Comparison of ENCODE assay signal across 26 cellular contexts in genomic region chr4:122090989-122091388, GRCh38.
DNase-seq lines count a peak whose midpoint lies in the region; ATAC-seq, FAIRE-seq and TF ChIP-seq lines count a peak whose summit lies in the region.
"Had no signal": no experiment of that assay in that cellular context is flagged by ENCODE, and none has a peak within 500 bp of the region (broad histone marks: within the 10 kb centered on the region; RNA-seq: fewer than 3 reads in every experiment).

No MANE protein-coding gene starts in this region.

- H3K14ac ChIP-seq in mesenchymal stem cell (ENCODE audit: low read length in 2 of 2): no peak overlapping the region

- no peaks in the 10 kb centered on the region for H4K20me1 ChIP-seq in GM23338 (replicated peaks; ENCODE audit: insufficient read depth)
- H4K20me1 ChIP-seq: BLaER1 treated with 17β-estradiol and CSF1 and Interleukin-3, amounts not matched to agents 10 nM and 100 nM had no signal

- H3K9ac ChIP-seq in adipocyte (ENCODE audit: low read length): no peak overlapping the region
- H3K9ac ChIP-seq in mesenchymal stem cell (ENCODE audit: low read length): no peak overlapping the region
- H3K9ac ChIP-seq: BLaER1 treated with 17β-estradiol and CSF1 and Interleukin-3, amounts not matched to agents 10 nM and 100 nM had no signal

- no peaks in the 10 kb centered on the region for H3K4me1 ChIP-seq in GM23338 (ENCODE audit: insufficient read depth)
- H3K4me1 ChIP-seq in adipocyte (ENCODE audit: control insufficient read depth, insufficient read depth, low read length): peaks cover 13% of the 10 kb centered on the region
- H3K4me1 ChIP-seq in left lung: peaks cover 0 to 6% of the 10 kb centered on the region in 2 donors
- no peaks in the 10 kb centered on the region for H3K4me1 ChIP-seq in mesenchymal stem cell (ENCODE audit: control insufficient read depth, insufficient read depth, low read depth, low read length)
- H3K4me1 ChIP-seq: A549; BLaER1 treated with 17β-estradiol and CSF1 and Interleukin-3, amounts not matched to agents 10 nM and 100 nM had no signal

- no peak overlapping the region for H2BK120ac ChIP-seq in mesenchymal stem cell (ENCODE audit: low read depth, low read length)

- H3K4me3 ChIP-seq in GM23338 (no peak overlapping the region), adipocyte (ENCODE audit: low read length) (no peak overlapping the region), left lung (no peak overlapping the region), mesenchymal stem cell (ENCODE audit: insufficient read depth in 1 of 2, low read depth in 1 of 2, low read length in 2 of 2) (no peak overlapping the region)
- H3K4me3 ChIP-seq: A549; BLaER1 treated with 17β-estradiol and CSF1 and Interleukin-3, amounts not matched to agents 10 nM and 100 nM; GM12878 had no signal

- no peak for TF ChIP-seq POLR2A in GM12891 (IDR thresholded peaks at IDR 0.05; ENCODE audit: low read depth, low read length)

- no peaks in the 10 kb centered on the region for H3K9me2 ChIP-seq in GM23338 (ENCODE audit: insufficient read depth)

- H2BK5ac ChIP-seq in mesenchymal stem cell (ENCODE audit: low read depth, low read length, poor library complexity, severe bottlenecking): no peak overlapping the region

- no peak overlapping the region for H4K8ac ChIP-seq in mesenchymal stem cell (ENCODE audit: low read length)

- H3K4me2 ChIP-seq in GM23338 (no peak overlapping the region), mesenchymal stem cell (ENCODE audit: low read length, poor library complexity, severe bottlenecking) (no peak overlapping the region)
- H3K4me2 ChIP-seq: A549; BLaER1 treated with 17β-estradiol and CSF1 and Interleukin-3, amounts not matched to agents 10 nM and 100 nM had no signal

- no peak overlapping the region for H2BK15ac ChIP-seq in mesenchymal stem cell (ENCODE audit: low read depth, poor library complexity, severe bottlenecking)

- WGBS in mesenchymal stem cell: no CpG with 5 or more reads among the region's 1 CpG

- 0 out of 2 replicates have a peak overlapping the region, but pooled peaks have one; percentile 23 for H2AFZ ChIP-seq in GM23338
- no peak overlapping the region for H2AFZ ChIP-seq in mesenchymal stem cell (ENCODE audit: low read depth, low read length)

- ATAC-seq in GM23338 (no peak), left lung (peak; percentile 69)
- ATAC-seq: A549, GM12878 had no signal

- H3K23ac ChIP-seq in mesenchymal stem cell (ENCODE audit: low read length in 2 of 2): no peak overlapping the region

- no peaks in the 10 kb centered on the region for H3K36me3 Mint-ChIP-seq in GM23338 (ENCODE audit: low read depth)
- H3K36me3 Mint-ChIP-seq: CD4-positive, alpha-beta memory T cell; CD4-positive, CD25-positive, alpha-beta regulatory T cell had no signal

- no peak overlapping the region for H3K18ac ChIP-seq in mesenchymal stem cell (ENCODE audit: low read depth in 1 of 2, low read length in 2 of 2)

- H3K27me3 ChIP-seq in GM23338 (ENCODE audit: insufficient read depth) (no peaks in the 10 kb centered on the region), adipocyte (replicated peaks; ENCODE audit: control insufficient read depth, insufficient read depth, low read length) (no peaks in the 10 kb centered on the region), left lung (no peaks in the 10 kb centered on the region), mesenchymal stem cell (ENCODE audit: control insufficient read depth in 1 of 2, insufficient read depth in 1 of 2, low read length in 2 of 2) (no peaks in the 10 kb centered on the region)
- H3K27me3 ChIP-seq: BLaER1 treated with 17β-estradiol and CSF1 and Interleukin-3, amounts not matched to agents 10 nM and 100 nM had no signal

- no peaks in the 10 kb centered on the region for H3K79me1 ChIP-seq in mesenchymal stem cell (replicated peaks; ENCODE audit: low read length, poor library complexity, severe bottlenecking)

- no peak overlapping the region for H3K4ac ChIP-seq in mesenchymal stem cell (ENCODE audit: low read depth in 1 of 2, low read length in 2 of 2)

- no peak for FAIRE-seq in GM12891 (lab: Jason Lieb, UNC)
- FAIRE-seq: A549, GM12878, GM19239 had no signal

- no peak overlapping the region for H3K27ac ChIP-seq in GM23338 (ENCODE audit: low read depth)
- H3K27ac ChIP-seq in left lung: peak overlapping the region in 1 of 2 donors; percentile 37
- H3K27ac ChIP-seq in mesenchymal stem cell (ENCODE audit: low read length, poor library complexity, severe bottlenecking): no peak overlapping the region
- H3K27ac ChIP-seq: 22Rv1; A549; BLaER1 treated with 17β-estradiol and CSF1 and Interleukin-3, amounts not matched to agents 10 nM and 100 nM; C4-2B had no signal

- H3K9me3 ChIP-seq in adipocyte (ENCODE audit: control insufficient read depth, low read length): no peaks in the 10 kb centered on the region
- H3K9me3 ChIP-seq in left lung: no peaks in the 10 kb centered on the region
- no peaks in the 10 kb centered on the region for H3K9me3 ChIP-seq in mesenchymal stem cell (ENCODE audit: control insufficient read depth, low read length)
- H3K9me3 ChIP-seq: A549; BLaER1 treated with 17β-estradiol and CSF1 and Interleukin-3, amounts not matched to agents 10 nM and 100 nM had no signal

- no peaks in the 10 kb centered on the region for H3K79me2 ChIP-seq in GM23338 (replicated peaks; ENCODE audit: insufficient read depth)

- H2AK5ac ChIP-seq in mesenchymal stem cell (ENCODE audit: low read length, severe bottlenecking): no peak overlapping the region

- H3K4me3 Mint-ChIP-seq in GM23338: no peak overlapping the region
- H3K4me3 Mint-ChIP-seq: B cell; CD4-positive, alpha-beta memory T cell; CD4-positive, CD25-positive, alpha-beta regulatory T cell; CD8-positive, alpha-beta memory T cell had no signal

- no peaks in the 10 kb centered on the region for H3F3A ChIP-seq in GM23338 (replicated peaks; ENCODE audit: low read depth)

- intact Hi-C loops in left lung (cut with DNase I): no loop called here

- DNase-seq in GM23338 (ENCODE audit: low spot score) (no peak), adipocyte (ENCODE audit: low read depth) (peak; percentile 1), left lung (no peak), mesenchymal stem cell (peak; percentile 16), CD1c-positive myeloid dendritic cell (ENCODE audit: extremely low spot score) (no peak), anterior cingulate cortex (lab: John Stamatoyannopoulos, UW) (no peak), kidney glomerular epithelial cell (lab: John Stamatoyannopoulos, UW) (no peak), GM12891 (ENCODE audit: insufficient read length, low spot score) (no peak)
- DNase-seq: AML-193; CD4-positive, alpha-beta memory T cell; CD4-positive, CD25-positive, alpha-beta regulatory T cell; CD8-positive, alpha-beta memory T cell; COR-L47; DMS 273 treated with DMSO at 0.1 percent for 48 hours; DMS153; DMS79; DND-41; EL; GDM1 had no signal

- H3K27me3 Mint-ChIP-seq in GM23338 (ENCODE audit: insufficient read depth, low read depth, poor library complexity): no peaks in the 10 kb centered on the region

- no peaks in the 10 kb centered on the region for H3K9me3 Mint-ChIP-seq in GM23338
- H3K9me3 Mint-ChIP-seq: CD8-positive, alpha-beta memory T cell had no signal

- no peak overlapping the region for H4K91ac ChIP-seq in mesenchymal stem cell (ENCODE audit: low read length)

- no peak overlapping the region for H3K27ac Mint-ChIP-seq in GM23338
- H3K27ac Mint-ChIP-seq: B cell; CD4-positive, alpha-beta memory T cell; CD4-positive, CD25-positive, alpha-beta regulatory T cell; CD8-positive, alpha-beta memory T cell had no signal

- H3K4me1 Mint-ChIP-seq in GM23338: no peaks in the 10 kb centered on the region
- H3K4me1 Mint-ChIP-seq: B cell; CD4-positive, alpha-beta memory T cell; CD4-positive, CD25-positive, alpha-beta regulatory T cell; CD8-positive, alpha-beta memory T cell had no signal

- no peaks in the 10 kb centered on the region for H3K36me3 ChIP-seq in GM23338 (ENCODE audit: insufficient read depth)
- H3K36me3 ChIP-seq in adipocyte (ENCODE audit: control insufficient read depth, insufficient read depth, low read length, severe bottlenecking): no peaks in the 10 kb centered on the region
- H3K36me3 ChIP-seq in left lung: no peaks in the 10 kb centered on the region
- H3K36me3 ChIP-seq in mesenchymal stem cell (ENCODE audit: control insufficient read depth in 1 of 2, insufficient read depth in 2 of 2, low read depth in 1 of 2, low read length in 2 of 2): no peaks in the 10 kb centered on the region
- H3K36me3 ChIP-seq: BLaER1 treated with 17β-estradiol and CSF1 and Interleukin-3, amounts not matched to agents 10 nM and 100 nM had no signal

- no peak overlapping the region for H2BK12ac ChIP-seq in mesenchymal stem cell (ENCODE audit: low read length in 2 of 2)

- TF ChIP-seq CTCF in GM23338 (conservative IDR thresholded peaks at IDR 0.05; ENCODE audit: low read depth in 2 of 2): no peak
- TF ChIP-seq CTCF in left lung (IDR thresholded peaks at IDR 0.05): no peak

TF ChIP-seq in GM23338, 12 proteins besides CTCF, POLR2A, EP300 and RAD21 (continues in another document):
- TF ChIP-seq ZNF114 (CRISPR knock-in tag; IDR thresholded peaks at IDR 0.05) (no peak), ETS1 (IDR thresholded peaks at IDR 0.05) (no peak), STAT1 (IDR thresholded peaks at IDR 0.05; ENCODE audit: unreplicated experiment) (no peak), CREB1 (CRISPR knock-in tag; IDR thresholded peaks at IDR 0.05; ENCODE audit: low read depth) (no peak)

TF ChIP-seq in GM12891, 5 proteins besides CTCF, POLR2A, EP300 and RAD21:
- TF ChIP-seq POU2F2 (IDR thresholded peaks at IDR 0.05; ENCODE audit: low read depth, low read length): no peak

Comparison
In these comparisons a context has a peak if more than half of its experiments do, and no peak if none do; other contexts are left out.
1. DNase-seq: peak in adipocyte (single experiment) and mesenchymal stem cell (single experiment); none in GM23338 (single experiment), left lung (0 of 2), CD1c-positive myeloid dendritic cell (single experiment), anterior cingulate cortex (0 of 58), kidney glomerular epithelial cell (single experiment) and GM12891 (single experiment).